34 cellular contexts compared by ENCODE assay signal in the genomic region with DNA sequence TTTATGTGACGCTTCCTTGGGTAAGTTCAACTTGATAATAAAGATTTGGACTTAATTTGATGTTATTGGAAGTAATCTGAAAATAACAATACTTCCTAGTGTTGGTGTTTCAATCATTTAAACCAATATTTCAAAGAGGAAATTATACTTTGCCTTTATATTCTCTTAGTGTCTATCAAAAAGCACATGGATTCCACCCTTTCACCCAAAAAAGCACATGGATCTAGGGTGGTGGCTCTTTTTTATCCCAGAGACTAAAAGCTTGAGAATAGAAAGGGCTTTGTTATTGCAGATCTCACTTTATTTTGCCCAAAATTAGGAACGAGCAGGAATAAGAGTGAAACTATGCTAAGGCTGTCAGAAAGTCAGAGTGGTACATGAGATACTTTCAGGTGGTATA.
"Had no signal": no experiment of that assay in that cellular context is flagged by ENCODE, and none has a peak within 500 bp of the region (broad histone marks: within the 10 kb centered on the region; RNA-seq: fewer than 3 reads in every experiment).

No MANE protein-coding gene starts in this region.

- H3K36me3 ChIP-seq: MG63 had no signal

- H3K4me3 ChIP-seq: MG63 had no signal

- DNase-seq: Karpas-422, Kasumi-1, MG63, MM.1S, MV-4-11, NCI-H1048, NCI-H1092, NCI-H1092 treated with DMSO at 0.1 percent for 48 hours, NCI-H1105, NCI-H1105 treated with DMSO at 0.1 percent for 48 hours, NCI-H1417, NCI-H1417 treated with DMSO at 0.1 percent for 48 hours, NCI-H1436, NCI-H1436 treated with DMSO at 0.1 percent for 48 hours, NCI-H146, NCI-H1694, NCI-H1694 treated with DMSO at 0.1 percent for 48 hours, NCI-H187, NCI-H187 treated with DMSO at 0.1 percent for 48 hours, NCI-H1930, NCI-H2029, NCI-H2029 treated with DMSO at 0.1 percent for 48 hours, NCI-H2081, NCI-H2081 treated with DMSO at 0.1 percent for 48 hours, NCI-H2107, NCI-H2171, NCI-H2171 treated with DMSO at 0.1 percent for 48 hours, NCI-H2227 treated with DMSO at 0.1 percent for 48 hours, NCI-H226, NCI-H345, NCI-H446, NCI-H446 treated with DMSO at 0.1 percent for 48 hours, NCI-H510A, NCI-H510A treated with DMSO at 0.1 percent for 48 hours had no signal

- H3K27me3 ChIP-seq: MG63 had no signal

- H3K9me3 ChIP-seq: MG63 had no signal
